In genomic region chr3:32791833-32792232, GRCh38 we compare ENCODE assay signal across 35 cellular contexts. TPM values are rescaled to one million over a fixed set of nuclear protein-coding genes. Genes with fewer than 3 reads are reported as not detected.
"Had no signal": no experiment of that assay in that cellular context is flagged by ENCODE, and none has a peak within 500 bp of the region (broad histone marks: within the 10 kb centered on the region; RNA-seq: fewer than 3 reads in every experiment).

No MANE protein-coding gene starts in this region.

- H3K27ac ChIP-seq: breast epithelium, epithelial cell of prostate, esophagus squamous epithelium, gastrocnemius medialis, left ventricle myocardium inferior, neutrophil, ovary, psoas muscle, uterus, WERI-Rb-1 had no signal

- DNase-seq: activated CD4-positive, alpha-beta T cell treated with anti-CD3 and anti-CD28 coated beads for 48 hours; activated CD4-positive, alpha-beta T cell treated with anti-CD3 and anti-CD28 coated beads, Interleukin-2, amount 50 U/mL, for 48 hours; activated CD8-positive, alpha-beta memory T cell treated with anti-CD3 and anti-CD28 coated beads for 24 hours; activated effector memory CD4-positive, alpha-beta T cell treated with anti-CD3 and anti-CD28 coated beads, Interleukin-2, amount 50 U/mL, for 16 hours; activated naive CD4-positive, alpha-beta T cell treated with anti-CD3 and anti-CD28 coated beads, Interleukin-2, amount 10 ng/mL, durations not matched to agents 7 days and 5 days; activated naive CD8-positive, alpha-beta T cell treated with anti-CD3 and anti-CD28 coated beads, Interleukin-2, amount 50 U/mL, for 24 hours; central memory CD4-positive, alpha-beta T cell; effector CD4-positive, alpha-beta T cell; esophagus squamous epithelium; gastrocnemius medialis; glutamatergic neuron; islet precursor cell; left ventricle myocardium inferior; mesendoderm; mucosa of descending colon; ovary; psoas muscle; stimulated activated CD4-positive, alpha-beta T cell treated with anti-CD3 and anti-CD28 coated beads, Interleukin-1b, Interleukin-23, amount 100 ng/mL, for 48 hours; stimulated activated CD4-positive, alpha-beta T cell treated with anti-CD3 and anti-CD28 coated beads, Interleukin-4, amount 100 ng/mL, for 4 hours; stimulated activated CD8-positive, alpha-beta memory T cell treated with anti-CD3 and anti-CD28 coated beads, Interleukin-4, amount 100 ng/mL, for 48 hours; stimulated activated naive CD8-positive, alpha-beta T cell treated with anti-CD3 and anti-CD28 coated beads, Interleukin-15, amount 100 ng/mL, for 72 hours; substantia nigra; T-helper 9 cell; uterus; WERI-Rb-1 had no signal

- H3K4me2 ChIP-seq: smooth muscle cell had no signal

- H3K27me3 ChIP-seq: breast epithelium, esophagus squamous epithelium, gastrocnemius medialis, neutrophil, ovary, uterus had no signal

- H3K4me3 ChIP-seq: breast epithelium, esophagus squamous epithelium, gastrocnemius medialis, left ventricle myocardium inferior, lung, mucosa of descending colon, ovary, psoas muscle, smooth muscle cell, uterus had no signal

- FAIRE-seq: endometrium, TTC549 had no signal

- ATAC-seq: activated CD4-positive, CD25-positive, alpha-beta regulatory T cell treated with anti-CD3 and anti-CD28 coated beads, Interleukin-2, amount 50 U/mL, for 24 hours; activated naive CD8-positive, alpha-beta T cell treated with anti-CD3 and anti-CD28 coated beads, Interleukin-2, amount 50 U/mL, for 24 hours; gastrocnemius medialis; mucosa of descending colon; psoas muscle; stimulated activated memory B cell treated with anti-CD40 and anti-IgM and Interleukin-4, amounts not matched to agents 10 μg/mL and 1 μg/mL and 100 μg/mL, for 72 hours; stimulated activated naive CD8-positive, alpha-beta T cell treated with anti-CD3 and anti-CD28 coated beads, Interleukin-15, amount 100 ng/mL, for 72 hours had no signal

- H3K4me1 ChIP-seq: breast epithelium, esophagus squamous epithelium, gastrocnemius medialis, left ventricle myocardium inferior, psoas muscle, uterus had no signal

- H3K9me3 ChIP-seq: breast epithelium, esophagus squamous epithelium, gastrocnemius medialis, left ventricle myocardium inferior, mucosa of descending colon, neutrophil, ovary, psoas muscle, uterus had no signal

- H3K36me3 ChIP-seq: breast epithelium, esophagus squamous epithelium, gastrocnemius medialis, left ventricle myocardium inferior, neutrophil, ovary, uterus, WERI-Rb-1 had no signal

RNA-seq across cellular contexts. Expression of gene TRIM71, which starts 26.0 kb away (rescaled TPM):
- total RNA-seq: esophagus squamous epithelium, gastrocnemius medialis, left ventricle myocardium inferior, mucosa of descending colon, myocyte, psoas muscle had no signal
